2 cellular contexts compared by ENCODE assay signal in the genomic region with DNA sequence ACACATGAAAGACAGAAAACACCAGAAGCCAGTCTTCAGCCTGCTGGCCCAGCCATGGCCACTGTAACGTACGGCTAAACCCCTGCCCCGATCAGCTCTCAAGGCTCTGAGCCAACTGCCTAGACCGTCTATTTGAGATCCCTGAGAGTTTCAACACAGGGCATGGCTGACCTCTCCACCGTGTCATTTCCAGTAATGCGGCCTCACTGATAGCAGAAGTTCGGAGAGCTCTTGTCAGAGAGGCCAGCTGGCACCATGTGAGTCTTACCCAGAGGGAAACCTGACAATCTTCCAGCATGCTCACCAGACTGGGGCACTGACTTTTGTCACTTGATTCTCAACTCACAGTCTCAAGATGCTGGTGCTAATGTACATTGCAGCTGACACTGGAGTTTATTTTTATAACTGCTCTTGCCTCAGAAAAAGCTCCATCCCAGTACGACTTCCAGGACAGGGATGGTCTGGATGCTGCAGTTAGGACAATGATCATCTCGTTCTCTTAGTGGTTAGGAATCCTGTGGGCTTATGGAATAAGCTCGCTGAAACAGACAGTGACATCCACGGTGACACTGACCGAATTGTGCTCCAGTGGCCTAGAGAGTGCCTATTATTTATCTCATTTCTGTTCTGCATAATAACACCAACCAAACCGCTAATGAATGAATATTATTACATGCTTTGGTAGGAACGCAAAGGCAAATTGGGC.
A peak's percentile ranks its signal among the peaks of the same experiment; 100 is the strongest.
TF ChIP-seq lines count a peak whose summit lies in the region.

No MANE protein-coding gene starts in this region.

TF ChIP-seq in liver, 16 proteins besides CTCF, POLR2A, EP300 and RAD21:
- TF ChIP-seq JUND (IDR thresholded peaks at IDR 0.05) (peak in 1 of 2 donors; percentile 92), NR2F2 (IDR thresholded peaks at IDR 0.05) (no peak), EGR1 (IDR thresholded peaks at IDR 0.05; ENCODE audit: low read depth in 2 of 2) (peak in 1 of 2 donors; percentile 65), HNF4G (IDR thresholded peaks at IDR 0.05) (no peak), SP1 (IDR thresholded peaks at IDR 0.05) (peak; percentile 75), HNF4A (conservative IDR thresholded peaks at IDR 0.05) (peak; percentile 63 to 93), TAF1 (conservative IDR thresholded peaks at IDR 0.05) (no peak), RXRA (IDR thresholded peaks at IDR 0.05) (peak; percentile 73 to 96), FOXA2 (IDR thresholded peaks at IDR 0.05) (peak; percentile 66), FOXA1 (IDR thresholded peaks at IDR 0.05) (peak; percentile 83), GABPA (IDR thresholded peaks at IDR 0.05 in 1 of 2, conservative IDR thresholded peaks at IDR 0.05 in 1 of 2) (no peak), YY1 (IDR thresholded peaks at IDR 0.05) (peak; percentile 91)
- TF ChIP-seq, protein P1, sequence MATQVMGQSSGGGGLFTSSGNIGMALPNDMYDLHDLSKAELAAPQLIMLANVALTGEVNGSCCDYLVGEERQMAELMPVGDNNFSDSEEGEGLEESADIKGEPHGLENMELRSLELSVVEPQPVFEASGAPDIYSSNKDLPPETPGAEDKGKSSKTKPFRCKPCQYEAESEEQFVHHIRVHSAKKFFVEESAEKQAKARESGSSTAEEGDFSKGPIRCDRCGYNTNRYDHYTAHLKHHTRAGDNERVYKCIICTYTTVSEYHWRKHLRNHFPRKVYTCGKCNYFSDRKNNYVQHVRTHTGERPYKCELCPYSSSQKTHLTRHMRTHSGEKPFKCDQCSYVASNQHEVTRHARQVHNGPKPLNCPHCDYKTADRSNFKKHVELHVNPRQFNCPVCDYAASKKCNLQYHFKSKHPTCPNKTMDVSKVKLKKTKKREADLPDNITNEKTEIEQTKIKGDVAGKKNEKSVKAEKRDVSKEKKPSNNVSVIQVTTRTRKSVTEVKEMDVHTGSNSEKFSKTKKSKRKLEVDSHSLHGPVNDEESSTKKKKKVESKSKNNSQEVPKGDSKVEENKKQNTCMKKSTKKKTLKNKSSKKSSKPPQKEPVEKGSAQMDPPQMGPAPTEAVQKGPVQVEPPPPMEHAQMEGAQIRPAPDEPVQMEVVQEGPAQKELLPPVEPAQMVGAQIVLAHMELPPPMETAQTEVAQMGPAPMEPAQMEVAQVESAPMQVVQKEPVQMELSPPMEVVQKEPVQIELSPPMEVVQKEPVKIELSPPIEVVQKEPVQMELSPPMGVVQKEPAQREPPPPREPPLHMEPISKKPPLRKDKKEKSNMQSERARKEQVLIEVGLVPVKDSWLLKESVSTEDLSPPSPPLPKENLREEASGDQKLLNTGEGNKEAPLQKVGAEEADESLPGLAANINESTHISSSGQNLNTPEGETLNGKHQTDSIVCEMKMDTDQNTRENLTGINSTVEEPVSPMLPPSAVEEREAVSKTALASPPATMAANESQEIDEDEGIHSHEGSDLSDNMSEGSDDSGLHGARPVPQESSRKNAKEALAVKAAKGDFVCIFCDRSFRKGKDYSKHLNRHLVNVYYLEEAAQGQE (IDR thresholded peaks at IDR 0.05): peak; percentile 69
- TF ChIP-seq, protein P2, sequence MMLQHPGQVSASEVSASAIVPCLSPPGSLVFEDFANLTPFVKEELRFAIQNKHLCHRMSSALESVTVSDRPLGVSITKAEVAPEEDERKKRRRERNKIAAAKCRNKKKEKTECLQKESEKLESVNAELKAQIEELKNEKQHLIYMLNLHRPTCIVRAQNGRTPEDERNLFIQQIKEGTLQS (IDR thresholded peaks at IDR 0.05): no peak
- TF ChIP-seq, protein P3, sequence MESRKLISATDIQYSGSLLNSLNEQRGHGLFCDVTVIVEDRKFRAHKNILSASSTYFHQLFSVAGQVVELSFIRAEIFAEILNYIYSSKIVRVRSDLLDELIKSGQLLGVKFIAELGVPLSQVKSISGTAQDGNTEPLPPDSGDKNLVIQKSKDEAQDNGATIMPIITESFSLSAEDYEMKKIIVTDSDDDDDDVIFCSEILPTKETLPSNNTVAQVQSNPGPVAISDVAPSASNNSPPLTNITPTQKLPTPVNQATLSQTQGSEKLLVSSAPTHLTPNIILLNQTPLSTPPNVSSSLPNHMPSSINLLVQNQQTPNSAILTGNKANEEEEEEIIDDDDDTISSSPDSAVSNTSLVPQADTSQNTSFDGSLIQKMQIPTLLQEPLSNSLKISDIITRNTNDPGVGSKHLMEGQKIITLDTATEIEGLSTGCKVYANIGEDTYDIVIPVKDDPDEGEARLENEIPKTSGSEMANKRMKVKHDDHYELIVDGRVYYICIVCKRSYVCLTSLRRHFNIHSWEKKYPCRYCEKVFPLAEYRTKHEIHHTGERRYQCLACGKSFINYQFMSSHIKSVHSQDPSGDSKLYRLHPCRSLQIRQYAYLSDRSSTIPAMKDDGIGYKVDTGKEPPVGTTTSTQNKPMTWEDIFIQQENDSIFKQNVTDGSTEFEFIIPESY (IDR thresholded peaks at IDR 0.05): peak; percentile 89
- TF ChIP-seq, protein P4, sequence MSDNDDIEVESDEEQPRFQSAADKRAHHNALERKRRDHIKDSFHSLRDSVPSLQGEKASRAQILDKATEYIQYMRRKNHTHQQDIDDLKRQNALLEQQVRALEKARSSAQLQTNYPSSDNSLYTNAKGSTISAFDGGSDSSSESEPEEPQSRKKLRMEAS (IDR thresholded peaks at IDR 0.05): peak; percentile 89

TF ChIP-seq in HepG2, 621 proteins besides CTCF, POLR2A, EP300 and RAD21:
- TF ChIP-seq NFYC (CRISPR knock-in tag; IDR thresholded peaks at IDR 0.05) (no peak), ZMYM3 (CRISPR knock-in tag; IDR thresholded peaks at IDR 0.05) (no peak), PHF8 (CRISPR knock-in tag; IDR thresholded peaks at IDR 0.05) (no peak)
- TF ChIP-seq, protein P5, sequence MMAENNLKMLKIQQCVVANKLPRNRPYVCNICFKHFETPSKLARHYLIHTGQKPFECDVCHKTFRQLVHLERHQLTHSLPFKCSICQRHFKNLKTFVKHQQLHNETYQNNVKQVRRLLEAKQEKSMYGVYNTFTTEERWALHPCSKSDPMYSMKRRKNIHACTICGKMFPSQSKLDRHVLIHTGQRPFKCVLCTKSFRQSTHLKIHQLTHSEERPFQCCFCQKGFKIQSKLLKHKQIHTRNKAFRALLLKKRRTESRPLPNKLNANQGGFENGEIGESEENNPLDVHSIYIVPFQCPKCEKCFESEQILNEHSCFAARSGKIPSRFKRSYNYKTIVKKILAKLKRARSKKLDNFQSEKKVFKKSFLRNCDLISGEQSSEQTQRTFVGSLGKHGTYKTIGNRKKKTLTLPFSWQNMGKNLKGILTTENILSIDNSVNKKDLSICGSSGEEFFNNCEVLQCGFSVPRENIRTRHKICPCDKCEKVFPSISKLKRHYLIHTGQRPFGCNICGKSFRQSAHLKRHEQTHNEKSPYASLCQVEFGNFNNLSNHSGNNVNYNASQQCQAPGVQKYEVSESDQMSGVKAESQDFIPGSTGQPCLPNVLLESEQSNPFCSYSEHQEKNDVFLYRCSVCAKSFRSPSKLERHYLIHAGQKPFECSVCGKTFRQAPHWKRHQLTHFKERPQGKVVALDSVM (CRISPR knock-in tag; IDR thresholded peaks at IDR 0.05): no peak
TF ChIP-seq in HepG2: peak in this region for 0.
